Comparison of ENCODE assay signal across 8 cellular contexts in the genomic region with DNA sequence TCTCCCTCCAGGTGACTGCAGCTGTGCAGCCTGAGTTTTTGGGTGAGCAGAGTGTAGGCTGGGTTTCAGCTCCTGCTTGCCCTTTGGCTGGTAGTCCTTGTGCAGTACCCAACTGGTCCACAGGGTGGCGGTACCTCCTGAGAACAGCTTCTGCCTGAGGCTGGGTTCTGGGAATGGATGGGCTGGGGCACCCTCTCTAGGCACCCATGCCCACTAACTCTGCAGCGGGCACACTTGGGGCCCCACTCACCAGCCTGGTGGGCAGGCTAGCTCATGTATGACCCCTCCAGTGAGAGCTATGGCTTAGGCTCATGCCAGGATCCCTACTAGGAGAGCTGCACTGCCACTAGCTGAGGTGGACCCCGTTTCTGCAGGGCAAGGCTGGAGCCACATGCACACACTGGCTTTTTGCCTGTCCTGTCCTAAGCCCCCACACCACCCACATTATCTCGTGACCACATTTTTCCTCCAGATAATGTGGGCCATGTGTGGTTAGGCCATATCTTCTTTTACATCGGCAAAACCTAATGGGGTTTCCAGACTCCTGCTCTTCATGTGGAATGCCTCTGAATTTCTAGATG. TPM values are rescaled to one million over a fixed set of nuclear protein-coding genes. Genes with fewer than 3 reads are reported as not detected.
A peak's percentile ranks its signal among the peaks of the same experiment; 100 is the strongest.
DNase-seq lines count a peak whose midpoint lies in the region; ATAC-seq, FAIRE-seq and TF ChIP-seq lines count a peak whose summit lies in the region.

No MANE protein-coding gene starts in this region.

- intact Hi-C loops in lower leg skin (cut with DNase I; ENCODE audit: low total_unique reads), result loop anchor here (5.0 kb wide), 1 partner anchor 132 kb away; no protein-coding TSS in a partner anchor

- H3K4me3 Mint-ChIP-seq in central memory CD8-positive, alpha-beta T cell, result no peak overlapping the region

- H3K9me3 Mint-ChIP-seq in central memory CD8-positive, alpha-beta T cell, result no peaks in the 10 kb centered on the region

- H3K4me1 Mint-ChIP-seq in central memory CD8-positive, alpha-beta T cell, result peaks cover 6% of the 10 kb centered on the region

- no peak for TF ChIP-seq POLR2A in lower leg skin (IDR thresholded peaks at IDR 0.05)

- no peak for FAIRE-seq in HTR-8/SVneo (lab: Jason Lieb, UNC)

- no peak overlapping the region for H3K4me3 ChIP-seq in lower leg skin (ENCODE audit: low read depth, poor library complexity, severe bottlenecking)

- peaks cover 5% of the 10 kb centered on the region for H3K36me3 Mint-ChIP-seq in central memory CD8-positive, alpha-beta T cell (ENCODE audit: insufficient read depth)

- 45 to 47% methylated on average over 4 to 5 of the region's 5 CpGs for WGBS in lower leg skin, 2 donors

- H3K27ac Mint-ChIP-seq in central memory CD8-positive, alpha-beta T cell (ENCODE audit: low read depth), result no peak overlapping the region

- DNase-seq in GDM1 (lab: John Stamatoyannopoulos, UW), result peak; percentile 67
- peak; percentile 51 for DNase-seq in NCI-H226
- peak; percentile 94 for DNase-seq in activated CD4-positive, CD25-positive, alpha-beta regulatory T cell treated with anti-CD3 and anti-CD28 coated beads, Interleukin-2, amount 50 U/mL, for 72 hours
- peak; percentile 72 to 93 for DNase-seq in central memory CD8-positive, alpha-beta T cell (ENCODE audit: low spot score in 2 of 2)
- DNase-seq in lower leg skin (ENCODE audit: low spot score in 2 of 2), result peak; percentile 81 to 98
- DNase-seq in stimulated activated CD4-positive, alpha-beta T cell treated with anti-CD3 and anti-CD28 coated beads, TNF-alpha, amount 100 ng/mL, for 48 hours (ENCODE audit: low read depth in 3 of 3), result peak; percentile 82 to 91 (median 89)
- no peak for DNase-seq in HTR-8/SVneo (ENCODE audit: insufficient read length, low spot score)

- peak; percentile 63 for ATAC-seq in HG02571 (IDR thresholded peaks at IDR 0.05; ENCODE audit: unreplicated experiment)
- peak; percentile 70 for ATAC-seq in central memory CD8-positive, alpha-beta T cell (replicated peaks; ENCODE audit: extremely low read depth, poor library complexity, severe bottlenecking)

- peaks cover 8% of the 10 kb centered on the region for H3K27me3 Mint-ChIP-seq in central memory CD8-positive, alpha-beta T cell

- TF ChIP-seq CTCF in lower leg skin (IDR thresholded peaks at IDR 0.05), result peak in 1 of 3 donors; percentile 78

RNA-seq across cellular contexts. Expression of a gene that starts 15.5 kb away (rescaled TPM):
- total RNA-seq in lower leg skin, result 10 to 100 TPM; 13.4 to 23.3 (median 19.1) TPM

RNA-seq across cellular contexts. Expression of a gene that starts 20.7 kb away (rescaled TPM):
- 10 to 100 TPM; 30.9 to 62.1 (median 40.7) TPM for total RNA-seq in lower leg skin

RNA-seq across cellular contexts. Expression of a gene that starts 21.0 kb away (rescaled TPM):
- total RNA-seq in lower leg skin, result not detected

RNA-seq across cellular contexts. Expression of a gene that starts 27.5 kb away (rescaled TPM):
- total RNA-seq in lower leg skin, result 100 to 1,000 TPM in 1 of 4 donors, 10 to 100 TPM in 3; 48.1 to 183 (median 57.2) TPM

RNA-seq across cellular contexts. Expression of a gene that starts 47.2 kb away (rescaled TPM):
- total RNA-seq in lower leg skin, result 10 to 100 TPM in 2 of 4 donors, not detected in 2; 26.1 to 60.4 TPM
